ENCODE assay signal across 12 cellular contexts in genomic region chr9:17906841-17907779, GRCh38.
DNase-seq lines count a peak whose midpoint lies in the region; TF ChIP-seq lines count a peak whose summit lies in the region.
"Had no signal": no experiment of that assay in that cellular context is flagged by ENCODE, and none has a peak within 500 bp of the region (broad histone marks: within the 10 kb centered on the region; RNA-seq: fewer than 3 reads in every experiment).

No MANE protein-coding gene starts in this region.

- no peaks in the 10 kb centered on the region for H3K36me3 ChIP-seq in Caco-2 (ENCODE audit: control insufficient read depth, insufficient read depth, low read length)
- H3K36me3 ChIP-seq: spleen had no signal

- H3K4me3 Mint-ChIP-seq in glutamatergic neuron (ENCODE audit: unreplicated experiment) (peak overlapping the region; percentile 87), nephron (peak overlapping the region; percentile 56 to 82 (median 77)), type B pancreatic cell (peak overlapping the region; percentile 68), Caco-2 (ENCODE audit: unreplicated experiment) (no peak overlapping the region)
- H3K4me3 Mint-ChIP-seq in activated naive CD4-positive, alpha-beta T cell treated with anti-CD3 and anti-CD28 coated beads for 36 hours = no peak overlapping the region

- no peaks in the 10 kb centered on the region for H3K9me3 ChIP-seq in Caco-2

- no peaks in the 10 kb centered on the region for H3K4me1 ChIP-seq in Caco-2

- H3K27ac Mint-ChIP-seq in glutamatergic neuron (ENCODE audit: unreplicated experiment) = no peak overlapping the region
- peak overlapping the region in 1 of 3 experiments; percentile 20 for H3K27ac Mint-ChIP-seq in nephron
- no peak overlapping the region for H3K27ac Mint-ChIP-seq in type B pancreatic cell
- H3K27ac Mint-ChIP-seq in activated naive CD4-positive, alpha-beta T cell treated with anti-CD3 and anti-CD28 coated beads for 36 hours = no peak overlapping the region
- H3K27ac Mint-ChIP-seq in Caco-2 (ENCODE audit: unreplicated experiment) = no peak overlapping the region

- H3K36me3 Mint-ChIP-seq in glutamatergic neuron (ENCODE audit: unreplicated experiment) (peaks cover 10% of the 10 kb centered on the region), nephron (ENCODE audit: low read depth) (no peaks in the 10 kb centered on the region), type B pancreatic cell (no peaks in the 10 kb centered on the region), Caco-2 (ENCODE audit: insufficient read depth, unreplicated experiment) (no peaks in the 10 kb centered on the region)
- H3K36me3 Mint-ChIP-seq in activated naive CD4-positive, alpha-beta T cell treated with anti-CD3 and anti-CD28 coated beads for 36 hours (ENCODE audit: low read depth) = no peaks in the 10 kb centered on the region

- H3K27me3 Mint-ChIP-seq in glutamatergic neuron (ENCODE audit: unreplicated experiment) (peaks cover 24% of the 10 kb centered on the region), nephron (ENCODE audit: low read depth) (peaks cover 71% of the 10 kb centered on the region), type B pancreatic cell (peaks cover 67% of the 10 kb centered on the region), Caco-2 (ENCODE audit: insufficient read depth, unreplicated experiment) (peaks cover 17% of the 10 kb centered on the region)
- peaks cover 26% of the 10 kb centered on the region for H3K27me3 Mint-ChIP-seq in activated naive CD4-positive, alpha-beta T cell treated with anti-CD3 and anti-CD28 coated beads for 36 hours (ENCODE audit: low read depth)

- no peaks in the 10 kb centered on the region for H3K27me3 ChIP-seq in Caco-2 (replicated peaks; ENCODE audit: control insufficient read depth, insufficient read depth, low read length)

- BruUV-seq in Caco-2 (replicated peaks; lab: Mats Ljungman, UMichigan) = no TSS peak

- H3K4me3 ChIP-seq in Caco-2 (ENCODE audit: low read depth, low read length) = no peak overlapping the region

- POLR2A ChIA-PET in Caco-2 (lab: Charles Lee) = no interaction called here

- H3K4me1 Mint-ChIP-seq in glutamatergic neuron (ENCODE audit: low read depth, unreplicated experiment) (no peaks in the 10 kb centered on the region), nephron (peaks cover 19% of the 10 kb centered on the region), type B pancreatic cell (ENCODE audit: unreplicated experiment) (peaks cover 6% of the 10 kb centered on the region), Caco-2 (ENCODE audit: low read depth, unreplicated experiment) (no peaks in the 10 kb centered on the region)
- no peaks in the 10 kb centered on the region for H3K4me1 Mint-ChIP-seq in activated naive CD4-positive, alpha-beta T cell treated with anti-CD3 and anti-CD28 coated beads for 36 hours (ENCODE audit: low read depth)

- H3K9me3 Mint-ChIP-seq in glutamatergic neuron (ENCODE audit: unreplicated experiment) = peaks cover 3% of the 10 kb centered on the region
- H3K9me3 Mint-ChIP-seq in nephron = peaks cover 12% of the 10 kb centered on the region
- H3K9me3 Mint-ChIP-seq in type B pancreatic cell = no peaks in the 10 kb centered on the region
- H3K9me3 Mint-ChIP-seq in activated naive CD4-positive, alpha-beta T cell treated with anti-CD3 and anti-CD28 coated beads for 36 hours = peaks cover 1% of the 10 kb centered on the region
- no peaks in the 10 kb centered on the region for H3K9me3 Mint-ChIP-seq in Caco-2 (ENCODE audit: unreplicated experiment)

- TF ChIP-seq CTCF in glutamatergic neuron (IDR thresholded peaks at IDR 0.05; ENCODE audit: partially characterized antibody, unreplicated experiment) (no peak), nephron (IDR thresholded peaks at IDR 0.05; ENCODE audit: unreplicated experiment in 3 of 3) (no peak), type B pancreatic cell (conservative IDR thresholded peaks at IDR 0.05) (peak; percentile 2), Caco-2 (IDR thresholded peaks at IDR 0.05; ENCODE audit: insufficient read depth in 1 of 2, low read depth in 1 of 2, low read length in 1 of 2, severe bottlenecking in 1 of 2, unreplicated experiment in 1 of 2) (no peak)

- DNase-seq in NCI-H69 (lab: John Stamatoyannopoulos, UW) = peak; percentile 84
- peak; percentile 25 for DNase-seq in glutamatergic neuron
- peak; percentile 69 for DNase-seq in type B pancreatic cell (ENCODE audit: extremely low spot score, unreplicated experiment)
- no peak for DNase-seq in activated naive CD4-positive, alpha-beta T cell treated with anti-CD3 and anti-CD28 coated beads for 36 hours
- DNase-seq in Caco-2 = no peak
- no peak for DNase-seq in stimulated activated naive CD4-positive, alpha-beta T cell treated with Interleukin-2 at 50 U/mL for 16 hours (lab: John Stamatoyannopoulos, UW)
- DNase-seq: central memory CD4-positive, alpha-beta T cell; NCI-H524 treated with DMSO at 0.1 percent for 48 hours; spleen; stimulated activated naive CD4-positive, alpha-beta T cell; T-helper 2 cell had no signal

- CTCF ChIA-PET in activated naive CD4-positive, alpha-beta T cell treated with anti-CD3 and anti-CD28 coated beads for 36 hours (lab: Charles Lee) = no interaction called here
- CTCF ChIA-PET in Caco-2 (lab: Charles Lee) = no interaction called here

- intact Hi-C loops in activated naive CD4-positive, alpha-beta T cell treated with anti-CD3 and anti-CD28 coated beads for 36 hours (cut with micrococcal nuclease) = no loop called here
- intact Hi-C loops in Caco-2 (cut with micrococcal nuclease; ENCODE audit: unreplicated experiment) = no loop called here

Comparison
In these comparisons a context has a peak if more than half of its experiments do, and no peak if none do; other contexts are left out.
1. DNase-seq: peak in NCI-H69 (single experiment), glutamatergic neuron (single experiment) and type B pancreatic cell (single experiment); none in activated naive CD4-positive, alpha-beta T cell treated with anti-CD3 and anti-CD28 coated beads for 36 hours (single experiment), Caco-2 (0 of 2) and stimulated activated naive CD4-positive, alpha-beta T cell treated with Interleukin-2 at 50 U/mL for 16 hours (single experiment).
2. H3K4me3 Mint-ChIP-seq: peak in glutamatergic neuron (single experiment), nephron (3 of 3) and type B pancreatic cell (single experiment); none in activated naive CD4-positive, alpha-beta T cell treated with anti-CD3 and anti-CD28 coated beads for 36 hours (single experiment) and Caco-2 (single experiment).